Comparison of ENCODE assay signal across 8 cellular contexts in the genomic region with DNA sequence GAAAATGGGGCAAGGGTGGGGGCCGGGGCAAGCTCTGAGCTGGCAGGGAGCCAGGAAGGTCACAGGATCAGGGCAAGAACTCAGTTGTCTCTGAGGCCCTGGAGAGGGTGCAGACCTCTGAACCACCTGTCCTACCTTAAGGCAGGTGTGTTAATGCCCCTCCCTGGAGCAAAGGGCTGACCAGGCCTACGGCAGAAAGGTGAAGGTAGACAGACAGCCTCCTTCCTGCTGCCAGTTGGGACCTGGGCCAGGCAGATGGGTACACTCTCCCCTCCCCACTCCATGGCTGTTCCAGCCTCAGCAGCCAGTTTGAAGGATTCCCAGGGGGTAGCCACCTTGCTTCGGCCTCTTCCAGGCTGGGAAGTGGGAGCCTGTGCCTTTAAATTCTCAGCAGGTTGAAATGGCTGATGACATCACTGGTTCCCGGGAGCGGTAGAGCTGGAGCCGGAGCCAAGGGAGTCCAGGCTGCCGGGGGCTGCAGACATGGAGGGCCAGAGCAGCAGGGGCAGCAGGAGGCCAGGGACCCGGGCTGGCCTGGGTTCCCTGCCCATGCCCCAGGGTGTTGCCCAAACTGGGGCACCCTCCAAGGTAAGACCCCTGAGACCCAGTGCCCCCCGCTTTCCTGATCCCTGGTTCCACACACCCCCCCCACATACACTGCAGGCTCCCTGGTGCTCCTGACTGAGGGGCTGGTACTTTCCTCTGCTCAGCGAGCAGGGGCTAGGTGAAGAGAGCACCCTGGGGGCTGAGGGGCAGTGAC. TPM values are rescaled to one million over a fixed set of nuclear protein-coding genes. Genes with fewer than 3 reads are reported as not detected.
A peak's percentile ranks its signal among the peaks of the same experiment; 100 is the strongest.
DNase-seq lines count a peak whose midpoint lies in the region; ATAC-seq and TF ChIP-seq lines count a peak whose summit lies in the region.

A gene with protein sequence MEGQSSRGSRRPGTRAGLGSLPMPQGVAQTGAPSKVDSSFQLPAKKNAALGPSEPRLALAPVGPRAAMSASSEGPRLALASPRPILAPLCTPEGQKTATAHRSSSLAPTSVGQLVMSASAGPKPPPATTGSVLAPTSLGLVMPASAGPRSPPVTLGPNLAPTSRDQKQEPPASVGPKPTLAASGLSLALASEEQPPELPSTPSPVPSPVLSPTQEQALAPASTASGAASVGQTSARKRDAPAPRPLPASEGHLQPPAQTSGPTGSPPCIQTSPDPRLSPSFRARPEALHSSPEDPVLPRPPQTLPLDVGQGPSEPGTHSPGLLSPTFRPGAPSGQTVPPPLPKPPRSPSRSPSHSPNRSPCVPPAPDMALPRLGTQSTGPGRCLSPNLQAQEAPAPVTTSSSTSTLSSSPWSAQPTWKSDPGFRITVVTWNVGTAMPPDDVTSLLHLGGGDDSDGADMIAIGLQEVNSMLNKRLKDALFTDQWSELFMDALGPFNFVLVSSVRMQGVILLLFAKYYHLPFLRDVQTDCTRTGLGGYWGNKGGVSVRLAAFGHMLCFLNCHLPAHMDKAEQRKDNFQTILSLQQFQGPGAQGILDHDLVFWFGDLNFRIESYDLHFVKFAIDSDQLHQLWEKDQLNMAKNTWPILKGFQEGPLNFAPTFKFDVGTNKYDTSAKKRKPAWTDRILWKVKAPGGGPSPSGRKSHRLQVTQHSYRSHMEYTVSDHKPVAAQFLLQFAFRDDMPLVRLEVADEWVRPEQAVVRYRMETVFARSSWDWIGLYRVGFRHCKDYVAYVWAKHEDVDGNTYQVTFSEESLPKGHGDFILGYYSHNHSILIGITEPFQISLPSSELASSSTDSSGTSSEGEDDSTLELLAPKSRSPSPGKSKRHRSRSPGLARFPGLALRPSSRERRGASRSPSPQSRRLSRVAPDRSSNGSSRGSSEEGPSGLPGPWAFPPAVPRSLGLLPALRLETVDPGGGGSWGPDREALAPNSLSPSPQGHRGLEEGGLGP (plus strand): TSS at position 435 of the 760 bp plus-strand sequence. CDS start 49 bp downstream, at position 484.

- H3K9me3 Mint-ChIP-seq in CD8-positive, alpha-beta memory T cell: no peaks in the 10 kb centered on the region
- H3K9me3 Mint-ChIP-seq in T-cell: no peaks in the 10 kb centered on the region

- H3K27me3 ChIP-seq in CD8-positive, alpha-beta memory T cell (ENCODE audit: insufficient read depth, low read length, poor library complexity, severe bottlenecking): no peaks in the 10 kb centered on the region
- no peaks in the 10 kb centered on the region for H3K27me3 ChIP-seq in ascending aorta
- peaks cover 3% of the 10 kb centered on the region for H3K27me3 ChIP-seq in iPS-15b (ENCODE audit: control insufficient read depth, insufficient read depth, low read length)

- peak within 1 kb of the TSS in 1 of 8 donors; percentile 82 for H3K27ac Mint-ChIP-seq in CD8-positive, alpha-beta memory T cell
- H3K27ac Mint-ChIP-seq in T-cell: peak within 1 kb of the TSS in 1 of 2 donors; percentile 73

- ATAC-seq in T-cell (replicated peaks in 1 of 4): no peak

- peak within 1 kb of the TSS; percentile 66 for H3K9ac ChIP-seq in iPS-15b (ENCODE audit: low read depth, low read length)

- H3K27me3 Mint-ChIP-seq in CD8-positive, alpha-beta memory T cell: peaks cover 4% of the 10 kb centered on the region in 2 donors
- no peaks in the 10 kb centered on the region for H3K27me3 Mint-ChIP-seq in T-cell

- no peak within 1 kb of the TSS for H3K4me3 ChIP-seq in CD8-positive, alpha-beta memory T cell (ENCODE audit: low read length)
- H3K4me3 ChIP-seq in ascending aorta: peak within 1 kb of the TSS; percentile 47 to 59
- H3K4me3 ChIP-seq in iPS-15b (ENCODE audit: low read depth, low read length): peak within 1 kb of the TSS; percentile 46
- H3K4me3 ChIP-seq in skeletal muscle cell (ENCODE audit: low read depth, low read length): peak within 1 kb of the TSS; percentile 34

- peak within 1 kb of the TSS; percentile 43 for H3K27ac ChIP-seq in CD8-positive, alpha-beta memory T cell (ENCODE audit: low read depth, low read length)
- H3K27ac ChIP-seq in ascending aorta: peak within 1 kb of the TSS; percentile 6 to 65

- CTCF ChIA-PET in CD8-positive, alpha-beta memory T cell (lab: Charles Lee): no interaction called here
- CTCF ChIA-PET in T-cell (lab: Charles Lee): no interaction called here

- no peak for TF ChIP-seq CTCF in ascending aorta (IDR thresholded peaks at IDR 0.05)

- POLR2A ChIA-PET in CD8-positive, alpha-beta memory T cell (lab: Charles Lee): no interaction called here
- POLR2A ChIA-PET in T-cell (lab: Charles Lee): no interaction called here

- H3K36me3 ChIP-seq in CD8-positive, alpha-beta memory T cell (ENCODE audit: insufficient read depth, low read length): no peaks in the 10 kb centered on the region
- H3K36me3 ChIP-seq in ascending aorta (no peaks in the 10 kb centered on the region), iPS-15b (ENCODE audit: control insufficient read depth, insufficient read depth, low read length) (no peaks in the 10 kb centered on the region)

- H3K9me3 ChIP-seq in CD8-positive, alpha-beta memory T cell (ENCODE audit: low read length): no peaks in the 10 kb centered on the region
- H3K9me3 ChIP-seq in ascending aorta (no peaks in the 10 kb centered on the region), iPS-15b (ENCODE audit: control insufficient read depth, insufficient read depth, low read length) (no peaks in the 10 kb centered on the region)

- no peaks in the 10 kb centered on the region for H3K36me3 Mint-ChIP-seq in CD8-positive, alpha-beta memory T cell
- no peaks in the 10 kb centered on the region for H3K36me3 Mint-ChIP-seq in T-cell

- H3K4me3 Mint-ChIP-seq in CD8-positive, alpha-beta memory T cell: no peak within 1 kb of the TSS
- no peak within 1 kb of the TSS for H3K4me3 Mint-ChIP-seq in T-cell

- DNase-seq in CD8-positive, alpha-beta memory T cell: no peak
- DNase-seq in NCI-H146 (lab: John Stamatoyannopoulos, UW) (peak; percentile 72), ascending aorta (ENCODE audit: low spot score in 2 of 2) (no peak), skeletal muscle cell (ENCODE audit: low read depth) (no peak), OCI-M2 (lab: John Stamatoyannopoulos, UW; ENCODE audit: unreplicated experiment) (no peak), T-cell (no peak)
- no peak for DNase-seq in activated CD8-positive, alpha-beta memory T cell treated with anti-CD3 and anti-CD28 coated beads for 24 hours

- H3K4me1 Mint-ChIP-seq in CD8-positive, alpha-beta memory T cell: no peaks in the 10 kb centered on the region
- H3K4me1 Mint-ChIP-seq in T-cell: no peaks in the 10 kb centered on the region

- H3K4me1 ChIP-seq in CD8-positive, alpha-beta memory T cell (ENCODE audit: insufficient read depth, low read length): no peaks in the 10 kb centered on the region
- H3K4me1 ChIP-seq in ascending aorta (peaks cover 0 to 7% of the 10 kb centered on the region in 2 donors), iPS-15b (ENCODE audit: control insufficient read depth, insufficient read depth, low read length) (peaks cover 6% of the 10 kb centered on the region)

- intact Hi-C loops in ascending aorta (cut with DNase I): no loop called here

RNA-seq across cellular contexts. Expression of the gene that starts here (rescaled TPM):
- under 1 TPM in 1 of 2 experiments, not detected in 1; 0.22 TPM for total RNA-seq in CD8-positive, alpha-beta memory T cell
- not detected for polyA plus RNA-seq in CD8-positive, alpha-beta memory T cell
- total RNA-seq in ascending aorta: 1.3 TPM
- 1 to 10 TPM in 1 of 5 donors, under 1 TPM in 4; 0.23 to 1.1 (median 0.35) TPM for total RNA-seq in T-cell
